Comparison of ENCODE assay signal across 18 cellular contexts in genomic region chr4:11565213-11565612, GRCh38.
DNase-seq lines count a peak whose midpoint lies in the region; ATAC-seq and TF ChIP-seq lines count a peak whose summit lies in the region.
"Had no signal": no experiment of that assay in that cellular context is flagged by ENCODE, and none has a peak within 500 bp of the region (broad histone marks: within the 10 kb centered on the region; RNA-seq: fewer than 3 reads in every experiment).

No MANE protein-coding gene starts in this region.

- peaks cover 3% of the 10 kb centered on the region for H3K9me3 Mint-ChIP-seq in activated CD8-positive, alpha-beta T cell treated with anti-CD3 and anti-CD28 coated beads for 36 hours
- no peaks in the 10 kb centered on the region for H3K9me3 Mint-ChIP-seq in activated CD8-positive, alpha-beta T cell treated with anti-CD3 and anti-CD28 coated beads, Interleukin-2, amount 10 ng/mL, durations not matched to agents 7 days and 5 days (ENCODE audit: insufficient read depth)
- H3K9me3 Mint-ChIP-seq in activated CD4-positive, alpha-beta T cell treated with anti-CD3 and anti-CD28 coated beads, Interleukin-2, amount 10 ng/mL, durations not matched to agents 24 days and 14 days, result no peaks in the 10 kb centered on the region

- no peak overlapping the region for H3K27ac ChIP-seq in HCT116 (ENCODE audit: low read depth, low read length)
- H3K27ac ChIP-seq in OCI-LY3 (ENCODE audit: low read length), result no peak overlapping the region
- H3K27ac ChIP-seq: BLaER1 had no signal

- H3K79me2 ChIP-seq in HCT116 (ENCODE audit: insufficient read depth, low read length) (no peaks in the 10 kb centered on the region), OCI-LY3 (ENCODE audit: low read length) (no peaks in the 10 kb centered on the region)

- H3K9me3 ChIP-seq in HCT116 (ENCODE audit: control insufficient read depth in 1 of 2, insufficient read depth in 1 of 2, low read depth in 1 of 2, low read length in 2 of 2) (no peaks in the 10 kb centered on the region; a peak in 1 of 4 replicates), OCI-LY3 (ENCODE audit: insufficient read depth, low read length) (no peaks in the 10 kb centered on the region)
- H3K9me3 ChIP-seq: BLaER1 had no signal

- H3K4me1 ChIP-seq in HCT116 (ENCODE audit: control insufficient read depth in 1 of 2, insufficient read depth in 2 of 2, low read length in 2 of 2) (peaks cover 0 to 3% of the 10 kb centered on the region in 2 experiments; a peak in 1 of 4 replicates), OCI-LY3 (ENCODE audit: low read length) (peaks cover 36% of the 10 kb centered on the region)
- H3K4me1 ChIP-seq: BLaER1 had no signal

- no peak overlapping the region for H3K27ac Mint-ChIP-seq in activated CD8-positive, alpha-beta T cell treated with anti-CD3 and anti-CD28 coated beads for 36 hours
- H3K27ac Mint-ChIP-seq in activated CD8-positive, alpha-beta T cell treated with anti-CD3 and anti-CD28 coated beads, Interleukin-2, amount 10 ng/mL, durations not matched to agents 7 days and 5 days, result no peak overlapping the region
- H3K27ac Mint-ChIP-seq in activated CD4-positive, alpha-beta T cell treated with anti-CD3 and anti-CD28 coated beads, Interleukin-2, amount 10 ng/mL, durations not matched to agents 24 days and 14 days, result no peak overlapping the region
- H3K27ac Mint-ChIP-seq: CD14-positive monocyte; CD4-positive, alpha-beta memory T cell; IgD-negative memory B cell had no signal

- BruUV-seq in HCT116 (replicated peaks; lab: Mats Ljungman, UMichigan), result no TSS peak

- TF ChIP-seq POLR2A in HCT116 (IDR thresholded peaks at IDR 0.05; ENCODE audit: borderline replicate concordance, extremely low read depth, insufficient read depth, insufficient read length), result no peak

- POLR2A ChIA-PET in activated CD8-positive, alpha-beta T cell treated with anti-CD3 and anti-CD28 coated beads for 36 hours (lab: Charles Lee), result no interaction called here
- POLR2A ChIA-PET in activated CD8-positive, alpha-beta T cell treated with anti-CD3 and anti-CD28 coated beads, Interleukin-2, amount 10 ng/mL, durations not matched to agents 7 days and 5 days (lab: Charles Lee), result no interaction called here
- POLR2A ChIA-PET in HCT116 (lab: Charles Lee), result no interaction called here

- peak; percentile 47 for ATAC-seq in activated CD8-positive, alpha-beta T cell treated with anti-CD3 and anti-CD28 coated beads for 36 hours
- ATAC-seq in activated CD8-positive, alpha-beta T cell treated with anti-CD3 and anti-CD28 coated beads, Interleukin-2, amount 10 ng/mL, durations not matched to agents 7 days and 5 days, result no peak
- ATAC-seq in HCT116, result no peak
- ATAC-seq in HG03095 (IDR thresholded peaks at IDR 0.05; ENCODE audit: unreplicated experiment), result no peak
- no peak for ATAC-seq in left ventricle myocardium superior
- ATAC-seq: HepG2 had no signal

- H3K4me2 ChIP-seq in HCT116 (ENCODE audit: low read length) (no peak overlapping the region), OCI-LY3 (ENCODE audit: low read length) (peak overlapping the region; percentile 24)
- H3K4me2 ChIP-seq: BLaER1 had no signal

- RAD21 ChIA-PET in HCT116 (lab: Charles Lee; ENCODE audit: low non-redundant PET in 1 of 2, low total read pairs in 2 of 2, uncharacterized antibody in 2 of 2, unreplicated experiment in 2 of 2), result no interaction called here

- H3K9me2 ChIP-seq in HCT116 (ENCODE audit: insufficient read depth), result no peaks in the 10 kb centered on the region

- H3K36me3 ChIP-seq in HCT116 (ENCODE audit: control insufficient read depth in 1 of 2, insufficient read depth in 2 of 2, low read length in 2 of 2), result no peaks in the 10 kb centered on the region
- H3K36me3 ChIP-seq in OCI-LY3 (replicated peaks; ENCODE audit: low read depth, low read length), result peaks cover 3% of the 10 kb centered on the region
- H3K36me3 ChIP-seq: BLaER1 had no signal

- TF ChIP-seq CTCF in activated CD8-positive, alpha-beta T cell treated with anti-CD3 and anti-CD28 coated beads for 36 hours (IDR thresholded peaks at IDR 0.05), result no peak
- TF ChIP-seq CTCF in HCT116 (IDR thresholded peaks at IDR 0.05 in 2 of 3, conservative IDR thresholded peaks at IDR 0.05 in 1 of 3; ENCODE audit: borderline replicate concordance in 1 of 3, insufficient read depth in 1 of 3, low read depth in 2 of 3, low read length in 2 of 3), result no peak
- TF ChIP-seq CTCF in OCI-LY3 (IDR thresholded peaks at IDR 0.05; ENCODE audit: low read depth, low read length), result no peak

- H3K36me3 Mint-ChIP-seq in activated CD8-positive, alpha-beta T cell treated with anti-CD3 and anti-CD28 coated beads for 36 hours (ENCODE audit: low read depth), result no peaks in the 10 kb centered on the region
- no peaks in the 10 kb centered on the region for H3K36me3 Mint-ChIP-seq in activated CD8-positive, alpha-beta T cell treated with anti-CD3 and anti-CD28 coated beads, Interleukin-2, amount 10 ng/mL, durations not matched to agents 7 days and 5 days (ENCODE audit: low read depth)
- no peaks in the 10 kb centered on the region for H3K36me3 Mint-ChIP-seq in activated CD4-positive, alpha-beta T cell treated with anti-CD3 and anti-CD28 coated beads, Interleukin-2, amount 10 ng/mL, durations not matched to agents 24 days and 14 days (ENCODE audit: low read depth)
- H3K36me3 Mint-ChIP-seq: CD14-positive monocyte; CD4-positive, alpha-beta memory T cell had no signal

- H3K4me3 ChIP-seq in HCT116 (replicated peaks in 1 of 2; ENCODE audit: low read depth in 1 of 2, low read length in 2 of 2) (no peak overlapping the region), OCI-LY3 (ENCODE audit: low read length) (no peak overlapping the region)
- H3K4me3 ChIP-seq: BLaER1 had no signal

- peaks cover 11% of the 10 kb centered on the region for H3K4me1 Mint-ChIP-seq in activated CD8-positive, alpha-beta T cell treated with anti-CD3 and anti-CD28 coated beads for 36 hours (ENCODE audit: low read depth)
- no peaks in the 10 kb centered on the region for H3K4me1 Mint-ChIP-seq in activated CD8-positive, alpha-beta T cell treated with anti-CD3 and anti-CD28 coated beads, Interleukin-2, amount 10 ng/mL, durations not matched to agents 7 days and 5 days (ENCODE audit: low read depth)
- H3K4me1 Mint-ChIP-seq in activated CD4-positive, alpha-beta T cell treated with anti-CD3 and anti-CD28 coated beads, Interleukin-2, amount 10 ng/mL, durations not matched to agents 24 days and 14 days, result no peaks in the 10 kb centered on the region
- H3K4me1 Mint-ChIP-seq: CD14-positive monocyte; CD4-positive, alpha-beta memory T cell had no signal

- CTCF ChIA-PET in activated CD8-positive, alpha-beta T cell treated with anti-CD3 and anti-CD28 coated beads for 36 hours (lab: Charles Lee), result no interaction called here
- CTCF ChIA-PET in activated CD8-positive, alpha-beta T cell treated with anti-CD3 and anti-CD28 coated beads, Interleukin-2, amount 10 ng/mL, durations not matched to agents 7 days and 5 days (lab: Charles Lee), result no interaction called here
- CTCF ChIA-PET in HCT116 (lab: Charles Lee), result no interaction called here

- H3K27me3 Mint-ChIP-seq in activated CD8-positive, alpha-beta T cell treated with anti-CD3 and anti-CD28 coated beads for 36 hours, result peaks cover 2% of the 10 kb centered on the region
- no peaks in the 10 kb centered on the region for H3K27me3 Mint-ChIP-seq in activated CD8-positive, alpha-beta T cell treated with anti-CD3 and anti-CD28 coated beads, Interleukin-2, amount 10 ng/mL, durations not matched to agents 7 days and 5 days (ENCODE audit: low read depth)
- no peaks in the 10 kb centered on the region for H3K27me3 Mint-ChIP-seq in activated CD4-positive, alpha-beta T cell treated with anti-CD3 and anti-CD28 coated beads, Interleukin-2, amount 10 ng/mL, durations not matched to agents 24 days and 14 days

- no peak overlapping the region for H3K9ac ChIP-seq in HCT116 (ENCODE audit: low read length)
- no peak overlapping the region for H3K9ac ChIP-seq in OCI-LY3 (ENCODE audit: low read length)
- H3K9ac ChIP-seq: BLaER1 had no signal

- H3K27me3 ChIP-seq in HCT116 (ENCODE audit: insufficient read depth, low read length), result no peaks in the 10 kb centered on the region
- H3K27me3 ChIP-seq in OCI-LY3 (ENCODE audit: low read depth, low read length), result no peaks in the 10 kb centered on the region
- H3K27me3 ChIP-seq: BLaER1 had no signal

- DNase-seq in activated CD8-positive, alpha-beta T cell treated with anti-CD3 and anti-CD28 coated beads for 36 hours, result no peak
- DNase-seq in activated CD8-positive, alpha-beta T cell treated with anti-CD3 and anti-CD28 coated beads, Interleukin-2, amount 10 ng/mL, durations not matched to agents 7 days and 5 days, result no peak
- DNase-seq in HCT116 (ENCODE audit: low read depth, low spot score) (no peak), left ventricle myocardium superior (no peak)
- DNase-seq in activated CD4-positive, alpha-beta T cell treated with anti-CD3 and anti-CD28 coated beads, Interleukin-2, amount 10 ng/mL, durations not matched to agents 24 days and 14 days, result no peak
- DNase-seq: 8988T; CD4-positive, alpha-beta memory T cell; DMS79 treated with DMSO at 0.1 percent for 48 hours; GF-D8; GOT3; H7; KBM-7 had no signal

- no peak overlapping the region for H2AFZ ChIP-seq in HCT116 (ENCODE audit: low read depth, low read length, poor library complexity, severe bottlenecking)
- no peak overlapping the region for H2AFZ ChIP-seq in OCI-LY3 (ENCODE audit: low read depth, low read length)

- TF ChIP-seq RAD21 in HCT116 (IDR thresholded peaks at IDR 0.05; ENCODE audit: low read depth), result no peak

- intact Hi-C loops in activated CD8-positive, alpha-beta T cell treated with anti-CD3 and anti-CD28 coated beads for 36 hours (cut with micrococcal nuclease), result no loop called here
- intact Hi-C loops in HCT116 (cut with micrococcal nuclease), result no loop called here
- intact Hi-C loops in activated CD4-positive, alpha-beta T cell treated with anti-CD3 and anti-CD28 coated beads, Interleukin-2, amount 10 ng/mL, durations not matched to agents 24 days and 14 days (cut with micrococcal nuclease), result no loop called here
- intact Hi-C loops in left ventricle myocardium superior (cut with micrococcal nuclease), result no loop called here

- H3K4me3 Mint-ChIP-seq in activated CD8-positive, alpha-beta T cell treated with anti-CD3 and anti-CD28 coated beads for 36 hours, result no peak overlapping the region
- H3K4me3 Mint-ChIP-seq in activated CD8-positive, alpha-beta T cell treated with anti-CD3 and anti-CD28 coated beads, Interleukin-2, amount 10 ng/mL, durations not matched to agents 7 days and 5 days, result no peak overlapping the region
- no peak overlapping the region for H3K4me3 Mint-ChIP-seq in activated CD4-positive, alpha-beta T cell treated with anti-CD3 and anti-CD28 coated beads, Interleukin-2, amount 10 ng/mL, durations not matched to agents 24 days and 14 days
- H3K4me3 Mint-ChIP-seq: CD14-positive monocyte; CD4-positive, alpha-beta memory T cell; IgD-negative memory B cell had no signal

- H4K20me1 ChIP-seq in HCT116 (ENCODE audit: insufficient read depth) (no peaks in the 10 kb centered on the region), OCI-LY3 (ENCODE audit: insufficient read depth, low read length) (no peaks in the 10 kb centered on the region)
- H4K20me1 ChIP-seq: BLaER1 had no signal

TF ChIP-seq in HCT116, 20 proteins besides CTCF, POLR2A, EP300 and RAD21 (continues in another document):
- TF ChIP-seq EZH2 (IDR thresholded peaks at IDR 0.05) (no peak), SP1 (IDR thresholded peaks at IDR 0.05; ENCODE audit: low read depth) (no peak), CEBPB (IDR thresholded peaks at IDR 0.05; ENCODE audit: low read depth) (0 out of 2 replicates have a peak, but pooled peaks have one; percentile 23), EZH2phosphoT487 (IDR thresholded peaks at IDR 0.05; ENCODE audit: borderline replicate concordance) (no peak)
